Comparison of ENCODE assay signal across 14 cellular contexts in the genomic region with DNA sequence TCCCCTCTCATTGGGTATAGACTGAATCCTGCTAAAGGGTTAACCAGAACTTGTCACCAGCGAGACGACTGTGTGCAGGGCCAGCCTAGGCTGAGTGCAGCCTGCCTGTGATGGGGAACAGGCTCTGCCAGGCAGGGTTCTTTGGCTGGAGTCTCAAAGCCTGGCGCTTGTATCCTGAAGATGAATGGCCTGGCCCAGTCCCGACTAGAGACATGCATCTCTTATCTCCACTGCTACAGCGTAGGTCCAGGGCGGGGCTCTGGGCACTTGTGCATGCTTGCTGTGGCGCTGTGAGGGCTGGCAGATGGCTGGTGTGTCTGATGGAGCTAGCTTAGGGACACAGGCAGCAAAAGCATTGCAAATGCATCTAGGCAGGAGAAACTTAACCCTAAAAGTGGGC. TPM values are rescaled to one million over a fixed set of nuclear protein-coding genes. Genes with fewer than 3 reads are reported as not detected.
DNase-seq lines count a peak whose midpoint lies in the region; ATAC-seq and TF ChIP-seq lines count a peak whose summit lies in the region.
"Had no signal": no experiment of that assay in that cellular context is flagged by ENCODE, and none has a peak within 500 bp of the region (broad histone marks: within the 10 kb centered on the region; RNA-seq: fewer than 3 reads in every experiment).

No MANE protein-coding gene starts in this region.

- H3K27ac ChIP-seq in upper lobe of right lung, result no peak overlapping the region
- H3K27ac ChIP-seq: PC-9, tibial nerve had no signal

- H3K4me3 ChIP-seq in upper lobe of right lung, result no peak overlapping the region
- H3K4me3 ChIP-seq: PC-9, tibial nerve had no signal

- no peaks in the 10 kb centered on the region for H3K27me3 ChIP-seq in upper lobe of right lung
- H3K27me3 ChIP-seq: tibial nerve had no signal

- peak; percentile 62 for ATAC-seq in upper lobe of right lung
- no peak for ATAC-seq in HG03457 (IDR thresholded peaks at IDR 0.05; ENCODE audit: unreplicated experiment)
- ATAC-seq: sciatic nerve had no signal

- no peaks in the 10 kb centered on the region for H3K4me1 ChIP-seq in upper lobe of right lung
- H3K4me1 ChIP-seq: tibial nerve had no signal

- intact Hi-C loops in upper lobe of right lung (cut with DNase I), result no loop called here

- no peaks in the 10 kb centered on the region for H3K9me3 ChIP-seq in upper lobe of right lung
- H3K9me3 ChIP-seq: tibial nerve had no signal

- no peak for TF ChIP-seq CTCF in upper lobe of right lung (IDR thresholded peaks at IDR 0.05)

- H3K36me3 ChIP-seq in upper lobe of right lung, result no peaks in the 10 kb centered on the region

- peak; percentile 39 for DNase-seq in activated effector memory CD4-positive, alpha-beta T cell treated with anti-CD3 and anti-CD28 coated beads, Interleukin-2, amount 50 U/mL, for 16 hours
- DNase-seq in activated effector memory CD4-positive, alpha-beta T cell treated with Interleukin-2 at 50 U/mL for 16 hours, result no peak
- DNase-seq in amygdala (lab: John Stamatoyannopoulos, UW), result peak in 37 of 56 donors; percentile 8 to 73 (median 36)
- DNase-seq in inferior parietal cortex (ENCODE audit: extremely low spot score), result peak; percentile 37
- DNase-seq in upper lobe of right lung, result peak; percentile 65
- DNase-seq in stimulated activated CD4-positive, alpha-beta T cell treated with anti-CD3 and anti-CD28 coated beads, Interleukin-1b, Interleukin-23, amount 100 ng/mL, for 48 hours, result no peak
- no peak for DNase-seq in NCI-H1436 (lab: John Stamatoyannopoulos, UW)
- DNase-seq: activated naive CD8-positive, alpha-beta T cell treated with anti-CD3 and anti-CD28 coated beads, Interleukin-2, amount 10 ng/mL, durations not matched to agents 7 days and 5 days; DND-41; PC-9 had no signal

RNA-seq across cellular contexts. Expression of a gene that starts 50.1 kb away (rescaled TPM):
- total RNA-seq in upper lobe of right lung, result 10.9 TPM
- total RNA-seq: A673, PC-9 had no signal

RNA-seq across cellular contexts. Expression of a gene that starts 50.2 kb away (rescaled TPM):
- total RNA-seq in upper lobe of right lung, result 12.4 TPM
- total RNA-seq: A673, PC-9 had no signal

Comparison
In these comparisons a context has a peak if more than half of its experiments do, and no peak if none do; other contexts are left out.
1. DNase-seq: peak in activated effector memory CD4-positive, alpha-beta T cell treated with anti-CD3 and anti-CD28 coated beads, Interleukin-2, amount 50 U/mL, for 16 hours (single experiment), amygdala (37 of 56), inferior parietal cortex (single experiment) and upper lobe of right lung (single experiment); none in activated effector memory CD4-positive, alpha-beta T cell treated with Interleukin-2 at 50 U/mL for 16 hours (single experiment), stimulated activated CD4-positive, alpha-beta T cell treated with anti-CD3 and anti-CD28 coated beads, Interleukin-1b, Interleukin-23, amount 100 ng/mL, for 48 hours (single experiment) and NCI-H1436 (single experiment).